ENCODE assay signal across 17 cellular contexts in genomic region chr6:32089082-32089828, GRCh38. TPM values are rescaled to one million over a fixed set of nuclear protein-coding genes. Genes with fewer than 3 reads are reported as not detected.
"Had no signal": no experiment of that assay in that cellular context is flagged by ENCODE, and none has a peak within 500 bp of the region (broad histone marks: within the 10 kb centered on the region; RNA-seq: fewer than 3 reads in every experiment).

No MANE protein-coding gene starts in this region.

- H3K9me3 Mint-ChIP-seq: activated T-cell treated with anti-CD3 and anti-CD28 coated beads, Interleukin-2, amount 50 U/mL, for 4 hours; memory B cell; stimulated activated naive CD8-positive, alpha-beta T cell treated with anti-CD3 and anti-CD28 coated beads, Interleukin-15, amount 100 ng/mL, for 72 hours; T-helper 2 cell treated with Interferon-gamma antibody and Interleukin-4, amounts not matched to agents 5 μg/mL and 100 μg/mL, for 36 hours had no signal

- H3K27me3 ChIP-seq: pancreas had no signal

- H3K4me3 Mint-ChIP-seq: activated naive CD8-positive, alpha-beta T cell; activated T-cell treated with anti-CD3 and anti-CD28 coated beads, Interleukin-2, amount 50 U/mL, for 4 hours; memory B cell; T-helper 2 cell treated with Interferon-gamma antibody and Interleukin-4, amounts not matched to agents 5 μg/mL and 100 μg/mL, for 36 hours had no signal

- H3K4me1 ChIP-seq: pancreas had no signal

- DNase-seq: activated CD4-positive, alpha-beta T cell treated with anti-CD3 and anti-CD28 coated beads, Interleukin-2, amount 50 U/mL, for 48 hours; activated CD4-positive, CD25-positive, alpha-beta regulatory T cell treated with anti-CD3 and anti-CD28 coated beads, Interleukin-2, amount 50 U/mL, for 72 hours; activated gamma-delta T cell; activated T-cell treated with anti-CD3 and anti-CD28 coated beads, Interleukin-2, amount 50 U/mL, for 4 hours; amygdala; brain microvascular endothelial cell; glutamatergic neuron; left cardiac atrium; stimulated activated CD4-positive, alpha-beta T cell treated with anti-CD3 and anti-CD28 coated beads, Interleukin-4, amount 100 ng/mL, for 4 hours; stimulated activated naive CD8-positive, alpha-beta T cell treated with anti-CD3 and anti-CD28 coated beads, Interleukin-15, amount 100 ng/mL, for 72 hours; transverse colon had no signal

- ATAC-seq: activated T-cell treated with anti-CD3 and anti-CD28 coated beads, Interleukin-2, amount 50 U/mL, for 4 hours; left cardiac atrium; pancreas; stimulated activated naive CD8-positive, alpha-beta T cell treated with anti-CD3 and anti-CD28 coated beads, Interleukin-15, amount 100 ng/mL, for 72 hours had no signal

- H3K27ac Mint-ChIP-seq: activated naive CD8-positive, alpha-beta T cell; memory B cell; T-helper 2 cell treated with Interferon-gamma antibody and Interleukin-4, amounts not matched to agents 5 μg/mL and 100 μg/mL, for 36 hours had no signal

- H3K4me3 ChIP-seq: pancreas, skin epidermis, transverse colon had no signal

- H3K36me3 ChIP-seq: brain microvascular endothelial cell, pancreas, transverse colon had no signal

- H3K27ac ChIP-seq: brain microvascular endothelial cell, pancreas had no signal

- H3K9me3 ChIP-seq: pancreas, transverse colon had no signal

RNA-seq across cellular contexts. Expression of gene CYP21A2, which starts 51.0 kb away (rescaled TPM):
- total RNA-seq: dermis microvascular lymphatic vessel endothelial cell had no signal
